ENCODE assay signal across 7 cellular contexts in the genomic region with DNA sequence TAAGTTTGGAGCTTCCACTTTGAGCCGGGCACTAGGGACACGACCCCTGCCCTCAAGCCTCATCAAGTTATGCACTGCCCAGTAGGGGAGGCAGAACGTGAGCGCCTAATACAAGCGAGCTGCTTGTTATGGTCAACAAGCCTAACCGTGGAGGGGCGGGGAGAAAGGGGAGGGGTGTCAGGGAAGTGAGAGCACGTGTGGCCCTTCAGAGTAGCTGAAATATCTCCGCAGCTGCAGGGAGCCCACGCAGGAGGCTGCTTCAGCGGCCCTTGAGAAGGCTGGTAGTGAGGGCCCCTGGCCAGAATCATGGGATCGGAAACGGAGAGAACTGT. TPM values are rescaled to one million over a fixed set of nuclear protein-coding genes. Genes with fewer than 3 reads are reported as not detected.
A peak's percentile ranks its signal among the peaks of the same experiment; 100 is the strongest.
DNase-seq lines count a peak whose midpoint lies in the region; ATAC-seq and TF ChIP-seq lines count a peak whose summit lies in the region.

No MANE protein-coding gene starts in this region.

- no peaks in the 10 kb centered on the region for H3K36me3 Mint-ChIP-seq in effector memory CD8-positive, alpha-beta T cell (ENCODE audit: insufficient read depth)

- ATAC-seq in GM18505 (IDR thresholded peaks at IDR 0.05; ENCODE audit: unreplicated experiment) (peak; percentile 44), HG02610 (IDR thresholded peaks at IDR 0.05; ENCODE audit: unreplicated experiment) (peak; percentile 43)
- ATAC-seq in effector memory CD8-positive, alpha-beta T cell (replicated peaks) = peak; percentile 14

- peaks cover 0 to 2% of the 10 kb centered on the region in 2 donors for H3K9me3 Mint-ChIP-seq in effector memory CD8-positive, alpha-beta T cell

- peaks cover 14 to 19% of the 10 kb centered on the region in 2 donors for H3K4me1 Mint-ChIP-seq in effector memory CD8-positive, alpha-beta T cell (ENCODE audit: low read depth in 2 of 2)

- WGBS in mesodermal cell (ENCODE audit: insufficient coverage in 2 of 2), 2 experiments = 18% methylated on average over 8 to 13 of the region's 13 CpGs

- TF ChIP-seq POLR2A in GM18505 (IDR thresholded peaks at IDR 0.05; ENCODE audit: borderline replicate concordance, extremely low read depth, insufficient read depth, insufficient read length) = no peak

- no peaks in the 10 kb centered on the region for H3K36me3 ChIP-seq in mesodermal cell (ENCODE audit: control insufficient read depth, insufficient read depth, low read length)

- H3K4me3 Mint-ChIP-seq in effector memory CD8-positive, alpha-beta T cell = peak overlapping the region; percentile 85 to 86

- H3K27ac ChIP-seq in mesodermal cell (ENCODE audit: low read depth, low read length, severe bottlenecking) = no peak overlapping the region

- H3K4me3 ChIP-seq in mesodermal cell (ENCODE audit: extremely low read depth, insufficient read depth, low read length, poor library complexity, severe bottlenecking) = peak overlapping the region; percentile 50

- peak; percentile 4 for DNase-seq in NCI-H128 (lab: John Stamatoyannopoulos, UW; ENCODE audit: unreplicated experiment)
- DNase-seq in activated CD4-positive, alpha-beta T cell treated with anti-CD3 and anti-CD28 coated beads for 48 hours = peak; percentile 62
- no peak for DNase-seq in effector memory CD8-positive, alpha-beta T cell
- peak; percentile 2 for DNase-seq in stimulated activated CD8-positive, alpha-beta memory T cell treated with anti-CD3 and anti-CD28 coated beads, Interleukin-7, amount 100 ng/mL, for 24 hours (ENCODE audit: low read depth)

- H3K27ac Mint-ChIP-seq in effector memory CD8-positive, alpha-beta T cell = peak overlapping the region; percentile 6 to 19

- no peaks in the 10 kb centered on the region for H3K4me1 ChIP-seq in mesodermal cell (ENCODE audit: control insufficient read depth, insufficient read depth, low read length, poor library complexity, severe bottlenecking)

- H3K27me3 Mint-ChIP-seq in effector memory CD8-positive, alpha-beta T cell = no peaks in the 10 kb centered on the region

- H3K9me3 ChIP-seq in mesodermal cell (ENCODE audit: control insufficient read depth, low read length) = no peaks in the 10 kb centered on the region

RNA-seq across cellular contexts. Expression of a gene that starts 0.7 kb away (rescaled TPM):
- 5.5 TPM for polyA plus RNA-seq in mesodermal cell (2013, experiment 1 of 2)
- polyA plus RNA-seq in mesodermal cell (2013, experiment 2 of 2) = 4.8 TPM

RNA-seq across cellular contexts. Expression of a gene that starts 6.1 kb away (rescaled TPM):
- polyA plus RNA-seq in mesodermal cell (2013, experiment 1 of 2) = 0.59 TPM
- polyA plus RNA-seq in mesodermal cell (2013, experiment 2 of 2) = 0.71 TPM

Comparison
In these comparisons a context has a peak if more than half of its experiments do, and no peak if none do; other contexts are left out.
1. DNase-seq: peak in NCI-H128 (single experiment), activated CD4-positive, alpha-beta T cell treated with anti-CD3 and anti-CD28 coated beads for 48 hours (single experiment) and stimulated activated CD8-positive, alpha-beta memory T cell treated with anti-CD3 and anti-CD28 coated beads, Interleukin-7, amount 100 ng/mL, for 24 hours (single experiment); none in effector memory CD8-positive, alpha-beta T cell (0 of 3).
2. Peak in every context shown above with its lines, with median percentiles within 50 percentile points of each other: ATAC-seq.